In genomic region chr17:68169165-68169821, GRCh38 we compare ENCODE assay signal across 8 cellular contexts.
DNase-seq lines count a peak whose midpoint lies in the region; ATAC-seq and TF ChIP-seq lines count a peak whose summit lies in the region.
"Not testable (repeated sequence)": the region's sequence is repeated elsewhere in the genome, so short reads cannot be mapped to it uniquely, and the experiment has no call there.

No MANE protein-coding gene starts in this region.

- DNase-seq in AG04450 (ENCODE audit: low read depth, low spot score); activated T-helper 2 cell treated with anti-CD3 and anti-CD28 coated beads, Interferon-gamma antibody, Interleukin-2, Interleukin-4, amounts not matched to agents 10 μg/mL and 5 μg/mL and 100 μg/mL, durations not matched to agents 14 hours and 24 hours and 36 hours (ENCODE audit: low spot score); fibroblast of villous mesenchyme (ENCODE audit: low read depth): not testable (repeated sequence)
- peak; percentile 26 for DNase-seq in DMS79 treated with DMSO at 0.1 percent for 48 hours (lab: John Stamatoyannopoulos, UW)
- peak; percentile 1 for DNase-seq in NCI-H1105 (lab: John Stamatoyannopoulos, UW)
- DNase-seq in SHP77 (lab: John Stamatoyannopoulos, UW): peak; percentile 15 to 34
- DNase-seq in mesenteric fat pad (ENCODE audit: low spot score): peak; percentile 86

- CTCF ChIA-PET in AG04450 (lab: Charles Lee): interaction anchor here (0.6 to 1.9 kb wide), 2 partner anchors 31 to 112 kb away, joined by 4 to 7 read pairs; no protein-coding TSS in a partner anchor

- peak overlapping the region; percentile 2 for H3K4me3 Mint-ChIP-seq in activated T-helper 2 cell treated with anti-CD3 and anti-CD28 coated beads, Interferon-gamma antibody, Interleukin-2, Interleukin-4, amounts not matched to agents 10 μg/mL and 5 μg/mL and 100 μg/mL, durations not matched to agents 14 hours and 24 hours and 36 hours (ENCODE audit: low read depth)
- peak overlapping the region; percentile 32 for H3K4me3 Mint-ChIP-seq in stimulated activated memory B cell treated with anti-CD40 and anti-IgM and Interleukin-4, amounts not matched to agents 10 μg/mL and 1 μg/mL and 100 μg/mL, for 72 hours

- not testable (repeated sequence) for H3K27me3 ChIP-seq in AG04450 (ENCODE audit: control insufficient read depth, insufficient read depth, low read length)

- H3K9me3 ChIP-seq in AG04450 (ENCODE audit: control insufficient read depth, insufficient read depth, low read length): not testable (repeated sequence)

- H3K9me3 Mint-ChIP-seq in activated T-helper 2 cell treated with anti-CD3 and anti-CD28 coated beads, Interferon-gamma antibody, Interleukin-2, Interleukin-4, amounts not matched to agents 10 μg/mL and 5 μg/mL and 100 μg/mL, durations not matched to agents 14 hours and 24 hours and 36 hours; stimulated activated memory B cell treated with anti-CD40 and anti-IgM and Interleukin-4, amounts not matched to agents 10 μg/mL and 1 μg/mL and 100 μg/mL, for 72 hours: not testable (repeated sequence)

- H3K4me3 ChIP-seq in AG04450 (ENCODE audit: low read depth, low read length) (peak overlapping the region; percentile 37), fibroblast of villous mesenchyme (ENCODE audit: low read depth, low read length) (peak overlapping the region; percentile 30)

- POLR2A ChIA-PET in AG04450 (lab: Yijun Ruan, JAX): not testable (repeated sequence)

- not testable (repeated sequence) for H3K27ac ChIP-seq in AG04450 (ENCODE audit: low read depth, low read length)

- H3K27me3 Mint-ChIP-seq in activated T-helper 2 cell treated with anti-CD3 and anti-CD28 coated beads, Interferon-gamma antibody, Interleukin-2, Interleukin-4, amounts not matched to agents 10 μg/mL and 5 μg/mL and 100 μg/mL, durations not matched to agents 14 hours and 24 hours and 36 hours (ENCODE audit: low read depth); stimulated activated memory B cell treated with anti-CD40 and anti-IgM and Interleukin-4, amounts not matched to agents 10 μg/mL and 1 μg/mL and 100 μg/mL, for 72 hours: not testable (repeated sequence)

- H3K27ac Mint-ChIP-seq in activated T-helper 2 cell treated with anti-CD3 and anti-CD28 coated beads, Interferon-gamma antibody, Interleukin-2, Interleukin-4, amounts not matched to agents 10 μg/mL and 5 μg/mL and 100 μg/mL, durations not matched to agents 14 hours and 24 hours and 36 hours: peak overlapping the region; percentile 62
- H3K27ac Mint-ChIP-seq in stimulated activated memory B cell treated with anti-CD40 and anti-IgM and Interleukin-4, amounts not matched to agents 10 μg/mL and 1 μg/mL and 100 μg/mL, for 72 hours: not testable (repeated sequence)

- TF ChIP-seq CTCF in AG04450 (IDR thresholded peaks at IDR 0.05; ENCODE audit: low read depth, low read length); fibroblast of villous mesenchyme (IDR thresholded peaks at IDR 0.05; ENCODE audit: insufficient read depth, low read depth, low read length): not testable (repeated sequence)

- intact Hi-C loops in activated T-helper 2 cell treated with anti-CD3 and anti-CD28 coated beads, Interferon-gamma antibody, Interleukin-2, Interleukin-4, amounts not matched to agents 10 μg/mL and 5 μg/mL and 100 μg/mL, durations not matched to agents 14 hours and 24 hours and 36 hours (cut with micrococcal nuclease): not testable (repeated sequence)

- not testable (repeated sequence) for ATAC-seq in stimulated activated memory B cell treated with anti-CD40 and anti-IgM and Interleukin-4, amounts not matched to agents 10 μg/mL and 1 μg/mL and 100 μg/mL, for 72 hours

- peaks cover 23% of the 10 kb centered on the region for H3K4me1 Mint-ChIP-seq in activated T-helper 2 cell treated with anti-CD3 and anti-CD28 coated beads, Interferon-gamma antibody, Interleukin-2, Interleukin-4, amounts not matched to agents 10 μg/mL and 5 μg/mL and 100 μg/mL, durations not matched to agents 14 hours and 24 hours and 36 hours (ENCODE audit: low read depth)
- H3K4me1 Mint-ChIP-seq in stimulated activated memory B cell treated with anti-CD40 and anti-IgM and Interleukin-4, amounts not matched to agents 10 μg/mL and 1 μg/mL and 100 μg/mL, for 72 hours: not testable (repeated sequence)

- not testable (repeated sequence) for H3K36me3 Mint-ChIP-seq in activated T-helper 2 cell treated with anti-CD3 and anti-CD28 coated beads, Interferon-gamma antibody, Interleukin-2, Interleukin-4, amounts not matched to agents 10 μg/mL and 5 μg/mL and 100 μg/mL, durations not matched to agents 14 hours and 24 hours and 36 hours (ENCODE audit: low read depth); stimulated activated memory B cell treated with anti-CD40 and anti-IgM and Interleukin-4, amounts not matched to agents 10 μg/mL and 1 μg/mL and 100 μg/mL, for 72 hours
